ENCODE assay signal across 15 cellular contexts in the genomic region with DNA sequence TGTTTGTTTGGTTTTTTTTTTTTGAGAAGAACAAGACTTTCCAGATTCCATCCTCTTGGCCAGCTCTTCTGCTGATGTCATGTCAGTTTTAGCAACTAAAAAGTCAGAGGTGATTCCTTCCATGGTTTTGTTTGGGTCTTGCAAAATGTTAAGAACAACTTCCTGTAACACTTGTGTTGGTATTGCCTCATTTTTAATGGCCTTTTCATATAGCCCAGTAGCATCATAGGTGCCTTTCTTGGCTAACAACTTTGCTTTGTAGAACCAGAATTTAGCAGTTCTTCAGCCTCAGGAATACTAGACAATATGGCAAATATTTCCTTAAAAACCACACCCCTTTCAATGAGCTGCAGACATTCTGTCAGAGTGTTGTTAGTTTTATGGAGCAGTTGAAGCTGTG.
DNase-seq lines count a peak whose midpoint lies in the region; ATAC-seq and TF ChIP-seq lines count a peak whose summit lies in the region.
"Had no signal": no experiment of that assay in that cellular context is flagged by ENCODE, and none has a peak within 500 bp of the region (broad histone marks: within the 10 kb centered on the region; RNA-seq: fewer than 3 reads in every experiment).

No MANE protein-coding gene starts in this region.

- no peaks in the 10 kb centered on the region for H4K20me1 ChIP-seq in PC-9 (ENCODE audit: insufficient read depth)

- ATAC-seq in GM19467 (IDR thresholded peaks at IDR 0.05; ENCODE audit: unreplicated experiment): no peak
- ATAC-seq: left ventricle myocardium superior had no signal

- intact Hi-C loops in PC-9 (cut with micrococcal nuclease; ENCODE audit: unreplicated experiment): loop anchor here (1.0 to 2.0 kb wide), 4 partner anchors 19 to 188 kb away; no protein-coding TSS in a partner anchor

- H3K9me3 ChIP-seq in PC-9 (ENCODE audit: insufficient read depth, low read depth): peaks cover 14% of the 10 kb centered on the region; the same call in 1 of the 2 replicates

- BruUV-seq in PC-9 (replicated peaks; lab: Mats Ljungman, UMichigan): no TSS peak

- in situ Hi-C loops in KBM-7 (cut with MboI; ENCODE audit: low pct_unique_long_range_greater_than_20kb, low sequenced_read_pairs): no loop called here

- H3K4me2 ChIP-seq in PC-9: peak overlapping the region; percentile 65
- H3K4me2 ChIP-seq: KMS-11 had no signal

- H3K36me3 ChIP-seq in PC-9 (ENCODE audit: low read depth): peaks cover 7% of the 10 kb centered on the region; the same call in 1 of the 2 replicates

- peaks cover 42% of the 10 kb centered on the region for H3F3A ChIP-seq in PC-9 (ENCODE audit: insufficient read depth, low read depth)

- H3K9me2 ChIP-seq in PC-9 (ENCODE audit: insufficient read depth): no peaks in the 10 kb centered on the region

- H3K27ac ChIP-seq in PC-9: peak overlapping the region; percentile 96
- H3K27ac ChIP-seq in substantia nigra (ENCODE audit: low read depth, low read length, poor library complexity, severe bottlenecking): peak overlapping the region; percentile 19
- H3K27ac ChIP-seq: KMS-11 had no signal

- CTCF ChIA-PET in PC-9 (lab: Charles Lee): interaction anchor here (0.7 to 1.5 kb wide), 4 partner anchors 20 to 253 kb away, joined by 3 to 8 read pairs (median 6); no protein-coding TSS in a partner anchor

- POLR2A ChIA-PET in PC-9 (lab: Charles Lee; ENCODE audit: unreplicated experiment): interaction anchor here (0.6 to 0.9 kb wide), 6 partner anchors 26 to 1768 kb away, joined by 3 to 10 read pairs (median 3); no protein-coding TSS in a partner anchor

- H3K4me3 ChIP-seq in PC-9 (no peak overlapping the region), epithelial cell of esophagus (ENCODE audit: low read length) (no peak overlapping the region)

- TF ChIP-seq CTCF in PC-9 (conservative IDR thresholded peaks at IDR 0.05): no peak
- no peak for TF ChIP-seq CTCF in epithelial cell of esophagus (IDR thresholded peaks at IDR 0.05; ENCODE audit: insufficient read depth, low read depth, low read length, missing control alignments)

- H2AFZ ChIP-seq in PC-9: no peak overlapping the region

- H3K27me3 ChIP-seq in PC-9 (ENCODE audit: insufficient read depth, low read depth): no peaks in the 10 kb centered on the region

- peaks cover 78% of the 10 kb centered on the region for H3K4me1 ChIP-seq in PC-9 (replicated peaks; ENCODE audit: insufficient read depth)

- DNase-seq in KBM-7: peak; percentile 38
- DNase-seq in PC-9: peak in 1 of 2 experiments; percentile 98
- DNase-seq in epithelial cell of esophagus (ENCODE audit: low read depth): peak; percentile 71
- no peak for DNase-seq in substantia nigra (lab: John Stamatoyannopoulos, UW)
- DNase-seq in activated gamma-delta T cell treated with Interleukin-2 at 50 U/mL for 16 hours: no peak
- DNase-seq in NCI-H526 (lab: John Stamatoyannopoulos, UW): no peak
- DNase-seq in NCI-H146 treated with DMSO at 0.1 percent for 48 hours (lab: John Stamatoyannopoulos, UW; ENCODE audit: unreplicated experiment): no peak
- DNase-seq: activated CD8-positive, alpha-beta memory T cell treated with anti-CD3 and anti-CD28 coated beads for 24 hours; left ventricle myocardium superior; NCI-H1436; NCI-H748 treated with DMSO at 0.1 percent for 48 hours; RPMI8226; stimulated activated CD4-positive, alpha-beta T cell treated with anti-CD3 and anti-CD28 coated beads, Interleukin-4, amount 100 ng/mL, for 1 hour had no signal

- H3K79me2 ChIP-seq in PC-9 (ENCODE audit: low read depth): no peaks in the 10 kb centered on the region

Comparison
In these comparisons a context has a peak if more than half of its experiments do, and no peak if none do; other contexts are left out.
1. DNase-seq: peak in KBM-7 (single experiment) and epithelial cell of esophagus (single experiment); none in substantia nigra (0 of 49), activated gamma-delta T cell treated with Interleukin-2 at 50 U/mL for 16 hours (single experiment), NCI-H526 (0 of 2) and NCI-H146 treated with DMSO at 0.1 percent for 48 hours (single experiment).